3 cellular contexts compared by ENCODE assay signal in the genomic region with DNA sequence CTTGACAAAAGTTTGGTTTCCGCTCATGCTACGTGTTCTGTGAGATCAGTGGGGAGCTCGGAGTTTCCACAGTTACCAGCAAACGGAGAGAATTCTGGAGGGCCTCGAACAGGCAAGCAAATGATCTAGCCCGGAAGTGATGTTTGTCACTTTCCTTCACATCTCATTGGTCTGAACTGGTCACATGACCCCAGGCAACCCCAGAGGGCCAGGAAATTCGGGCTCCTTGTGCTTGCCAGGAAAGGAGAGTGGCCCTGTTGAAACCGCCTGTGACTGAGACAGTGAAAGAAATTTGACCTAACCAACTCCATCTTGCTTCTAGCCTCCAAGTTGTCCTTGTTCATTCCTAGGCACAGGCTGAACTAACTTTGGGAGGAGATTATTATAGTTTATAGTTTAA.
A peak's percentile ranks its signal among the peaks of the same experiment; 100 is the strongest.
TF ChIP-seq lines count a peak whose summit lies in the region.

No MANE protein-coding gene starts in this region.

TF ChIP-seq in SK-N-SH, 30 proteins besides CTCF, POLR2A, EP300 and RAD21:
- peak; percentile 46; the same call in 1 of the 2 replicates for TF ChIP-seq USF1 (IDR thresholded peaks at IDR 0.05; ENCODE audit: borderline replicate concordance, low read depth)
- no peak for TF ChIP-seq NFIC (IDR thresholded peaks at IDR 0.05; ENCODE audit: borderline replicate concordance)

TF ChIP-seq in SK-N-SH treated with all-trans-retinoic acid at 6 μM for 48 hours, 23 proteins besides CTCF, POLR2A, EP300 and RAD21:
- TF ChIP-seq SNAI2 (CRISPR knock-in tag; IDR thresholded peaks at IDR 0.05) (no peak), CSDC2 (CRISPR knock-in tag; IDR thresholded peaks at IDR 0.05) (no peak), ZNF70 (CRISPR knock-in tag; IDR thresholded peaks at IDR 0.05) (no peak), ISL1 (CRISPR knock-in tag; IDR thresholded peaks at IDR 0.05) (no peak), PATZ1 (CRISPR knock-in tag; IDR thresholded peaks at IDR 0.05; ENCODE audit: borderline replicate concordance) (no peak), ARNTL (CRISPR knock-in tag; IDR thresholded peaks at IDR 0.05; ENCODE audit: borderline replicate concordance, low read depth) (no peak), BACH2 (CRISPR knock-in tag; IDR thresholded peaks at IDR 0.05; ENCODE audit: borderline replicate concordance) (no peak), ZNF565 (CRISPR knock-in tag; conservative IDR thresholded peaks at IDR 0.05; ENCODE audit: low read depth) (no peak), RARB (CRISPR knock-in tag; IDR thresholded peaks at IDR 0.05) (no peak), TCF4 (CRISPR knock-in tag; IDR thresholded peaks at IDR 0.05; ENCODE audit: borderline replicate concordance) (no peak), ZC3H10 (CRISPR knock-in tag; IDR thresholded peaks at IDR 0.05) (no peak), PPARA (CRISPR knock-in tag; IDR thresholded peaks at IDR 0.05; ENCODE audit: borderline replicate concordance) (no peak), ZNF8 (CRISPR knock-in tag; IDR thresholded peaks at IDR 0.05) (no peak), ESRRG (CRISPR knock-in tag; IDR thresholded peaks at IDR 0.05) (no peak), OSR1 (CRISPR knock-in tag; IDR thresholded peaks at IDR 0.05) (no peak)
- TF ChIP-seq, protein P1, sequence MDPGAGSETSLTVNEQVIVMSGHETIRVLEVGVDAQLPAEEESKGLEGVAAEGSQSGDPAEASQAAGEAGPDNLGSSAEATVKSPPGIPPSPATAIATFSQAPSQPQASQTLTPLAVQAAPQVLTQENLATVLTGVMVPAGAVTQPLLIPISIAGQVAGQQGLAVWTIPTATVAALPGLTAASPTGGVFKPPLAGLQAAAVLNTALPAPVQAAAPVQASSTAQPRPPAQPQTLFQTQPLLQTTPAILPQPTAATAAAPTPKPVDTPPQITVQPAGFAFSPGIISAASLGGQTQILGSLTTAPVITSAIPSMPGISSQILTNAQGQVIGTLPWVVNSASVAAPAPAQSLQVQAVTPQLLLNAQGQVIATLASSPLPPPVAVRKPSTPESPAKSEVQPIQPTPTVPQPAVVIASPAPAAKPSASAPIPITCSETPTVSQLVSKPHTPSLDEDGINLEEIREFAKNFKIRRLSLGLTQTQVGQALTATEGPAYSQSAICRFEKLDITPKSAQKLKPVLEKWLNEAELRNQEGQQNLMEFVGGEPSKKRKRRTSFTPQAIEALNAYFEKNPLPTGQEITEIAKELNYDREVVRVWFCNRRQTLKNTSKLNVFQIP (CRISPR knock-in tag; IDR thresholded peaks at IDR 0.05; ENCODE audit: borderline replicate concordance, low read depth) = no peak

TF ChIP-seq in H1, 55 proteins besides CTCF, POLR2A, EP300 and RAD21:
- TF ChIP-seq ZNF274 (IDR thresholded peaks at IDR 0.05; ENCODE audit: borderline replicate concordance, extremely low read depth, low read length) = no peak
- peak; percentile 64 for TF ChIP-seq USF2 (IDR thresholded peaks at IDR 0.05; ENCODE audit: low read length)
